Comparison of ENCODE assay signal across 16 cellular contexts in genomic region chr16:22348296-22348695, GRCh38. TPM values are rescaled to one million over a fixed set of nuclear protein-coding genes. Genes with fewer than 3 reads are reported as not detected.
DNase-seq lines count a peak whose midpoint lies in the region; ATAC-seq and TF ChIP-seq lines count a peak whose summit lies in the region.
"Had no signal": no experiment of that assay in that cellular context is flagged by ENCODE, and none has a peak within 500 bp of the region (broad histone marks: within the 10 kb centered on the region; RNA-seq: fewer than 3 reads in every experiment).

No MANE protein-coding gene starts in this region.

- DNase-seq in HFFc6 = peak; percentile 72
- DNase-seq in RWPE2 (ENCODE audit: low spot score) = no peak
- peak; percentile 20 for DNase-seq in epithelial cell of prostate (ENCODE audit: low read depth, low spot score)
- DNase-seq in sigmoid colon = no peak
- no peak for DNase-seq in activated gamma-delta T cell (lab: John Stamatoyannopoulos, UW)
- DNase-seq in thyroid gland = no peak
- DNase-seq in activated effector memory CD4-positive, alpha-beta T cell treated with anti-CD3 and anti-CD28 coated beads, Interleukin-2, amount 50 U/mL, for 16 hours = no peak
- no peak for DNase-seq in SK-N-DZ (ENCODE audit: low spot score)
- DNase-seq: H9, KBM-7, MG63, NCI-H1105, NCI-H187, NCI-H69, Right ventricle myocardium superior had no signal

- H3K36me3 Mint-ChIP-seq in HFFc6 (ENCODE audit: low read depth) = peaks cover 68% of the 10 kb centered on the region

- H3K4me1 Mint-ChIP-seq in HFFc6 (ENCODE audit: low read depth) = peaks cover 39% of the 10 kb centered on the region

- no peak overlapping the region for H3K4me3 ChIP-seq in RWPE2 (ENCODE audit: severe bottlenecking)
- no peak overlapping the region for H3K4me3 ChIP-seq in sigmoid colon
- H3K4me3 ChIP-seq in thyroid gland (replicated peaks in 1 of 3) = no peak overlapping the region
- H3K4me3 ChIP-seq: MG63 had no signal

- 89 to 94% methylated on average over 2 of the region's 2 CpGs for WGBS in sigmoid colon, 2 donors
- WGBS in thyroid gland, 2 donors = 89 to 94% methylated on average over 2 of the region's 2 CpGs

- no peaks in the 10 kb centered on the region for H3K9me3 Mint-ChIP-seq in HFFc6

- TF ChIP-seq POLR2A in sigmoid colon (IDR thresholded peaks at IDR 0.05) = no peak
- TF ChIP-seq POLR2A in thyroid gland (IDR thresholded peaks at IDR 0.05) = no peak

- peak overlapping the region; percentile 80 for H3K27ac Mint-ChIP-seq in HFFc6

- H3K27me3 ChIP-seq in RWPE2 (ENCODE audit: insufficient read depth, poor library complexity, severe bottlenecking) (no peaks in the 10 kb centered on the region), sigmoid colon (no peaks in the 10 kb centered on the region), thyroid gland (no peaks in the 10 kb centered on the region)
- H3K27me3 ChIP-seq: MG63 had no signal

- TF ChIP-seq EP300 in sigmoid colon (IDR thresholded peaks at IDR 0.05) = no peak

- intact Hi-C loops in sigmoid colon (cut with DNase I) = loop anchor here (5.0 kb wide), 1 partner anchor 51 kb away; the partner anchor contains the start of gene POLR3E
- intact Hi-C loops in thyroid gland (cut with DNase I) = no loop called here

- H3K27me3 Mint-ChIP-seq in HFFc6 (ENCODE audit: insufficient read depth) = no peaks in the 10 kb centered on the region

- H3K9me3 ChIP-seq in RWPE2 (ENCODE audit: severe bottlenecking) = no peaks in the 10 kb centered on the region
- no peaks in the 10 kb centered on the region for H3K9me3 ChIP-seq in sigmoid colon
- no peaks in the 10 kb centered on the region for H3K9me3 ChIP-seq in thyroid gland
- H3K9me3 ChIP-seq: MG63 had no signal

- H3K4me3 Mint-ChIP-seq in HFFc6 = no peak overlapping the region; the same call in 1 of the 2 replicates
- H3K4me3 Mint-ChIP-seq: H9 had no signal

- H3K4me1 ChIP-seq in RWPE2 (ENCODE audit: insufficient read depth, poor library complexity, severe bottlenecking) = peaks cover 20% of the 10 kb centered on the region
- peaks cover 0 to 48% (median 35%) of the 10 kb centered on the region in 4 donors for H3K4me1 ChIP-seq in sigmoid colon
- H3K4me1 ChIP-seq in thyroid gland = peaks cover 4 to 10% of the 10 kb centered on the region in 2 donors

- peaks cover 82% of the 10 kb centered on the region for H3K36me3 ChIP-seq in RWPE2 (ENCODE audit: low read depth)
- H3K36me3 ChIP-seq in sigmoid colon = peaks cover 7 to 24% (median 16%) of the 10 kb centered on the region in 4 donors
- peaks cover 33 to 39% of the 10 kb centered on the region in 2 donors for H3K36me3 ChIP-seq in thyroid gland

- no peak for TF ChIP-seq CTCF in HFFc6 (IDR thresholded peaks at IDR 0.05)
- TF ChIP-seq CTCF in RWPE2 (IDR thresholded peaks at IDR 0.05; ENCODE audit: poor library complexity, severe bottlenecking) = no peak
- TF ChIP-seq CTCF in sigmoid colon (IDR thresholded peaks at IDR 0.05) = no peak
- no peak for TF ChIP-seq CTCF in thyroid gland (IDR thresholded peaks at IDR 0.05)

- ATAC-seq in RWPE2 (ENCODE audit: low read depth) = peak; percentile 90
- ATAC-seq: SK-N-SH treated with all-trans-retinoic acid at 6 μM for 48 hours had no signal

- peak overlapping the region; percentile 58 for H3K27ac ChIP-seq in RWPE2 (ENCODE audit: poor library complexity, severe bottlenecking)
- peak overlapping the region; percentile 71 for H3K27ac ChIP-seq in epithelial cell of prostate
- H3K27ac ChIP-seq in sigmoid colon = peak overlapping the region in 3 of 4 donors; percentile 75 to 85 (median 82)
- peak overlapping the region in 1 of 3 donors; percentile 54 for H3K27ac ChIP-seq in thyroid gland

RNA-seq across cellular contexts. Expression of gene CDR2, which starts 26.1 kb away (rescaled TPM):
- 10 to 100 TPM; 35.9 to 43.4 (median 39.1) TPM for total RNA-seq in HFFc6 (2021; fragmentation: NEBNext Ultra II Directional; extraction: Animal tissue kit (Norgen Biotek cat#: 25700))
- total RNA-seq in sigmoid colon = 10 to 100 TPM; 20.3 to 32.3 (median 24.4) TPM
- polyA plus RNA-seq in sigmoid colon = 10 to 100 TPM; 14.6 to 22.7 (median 21.0) TPM
- total RNA-seq in thyroid gland = 10 to 100 TPM; 55.5 to 92.8 (median 79.2) TPM
- polyA plus RNA-seq in SK-N-DZ (2014; cell fraction: cytosol; rRNA removed) = 20.9 and 26.2 TPM in 2 replicates
- polyA plus RNA-seq in SK-N-DZ (2014; cell fraction: nucleus; rRNA removed) = 11.4 and 11.9 TPM in 2 replicates

RNA-seq across cellular contexts. Expression of gene POLR3E, which starts 51.1 kb away (rescaled TPM):
- total RNA-seq in HFFc6 (2021; fragmentation: NEBNext Ultra II Directional; extraction: Animal tissue kit (Norgen Biotek cat#: 25700)) = 10 to 100 TPM; 31.6 to 36.3 (median 32.6) TPM
- 10 to 100 TPM; 39.3 to 68.7 (median 49.4) TPM for total RNA-seq in sigmoid colon
- polyA plus RNA-seq in sigmoid colon = 10 to 100 TPM; 10.6 to 25.6 (median 11.4) TPM
- total RNA-seq in thyroid gland = 100 to 1,000 TPM in 1 of 4 donors, 10 to 100 TPM in 3; 66.7 to 115 (median 82.8) TPM
- polyA plus RNA-seq in SK-N-DZ (2014; cell fraction: cytosol; rRNA removed) = 52.1 and 60.1 TPM in 2 replicates
- polyA plus RNA-seq in SK-N-DZ (2014; cell fraction: nucleus; rRNA removed) = 148 and 169 TPM in 2 replicates

Comparison
In these comparisons a context has a peak if more than half of its experiments do, and no peak if none do; other contexts are left out.
1. DNase-seq: peak in HFFc6 (single experiment) and epithelial cell of prostate (single experiment); none in RWPE2 (single experiment), sigmoid colon (single experiment), activated gamma-delta T cell (single experiment), thyroid gland (0 of 2), activated effector memory CD4-positive, alpha-beta T cell treated with anti-CD3 and anti-CD28 coated beads, Interleukin-2, amount 50 U/mL, for 16 hours (single experiment) and SK-N-DZ (single experiment).